32 cellular contexts compared by ENCODE assay signal in genomic region chr5:167745868-167746267, GRCh38.
"Had no signal": no experiment of that assay in that cellular context is flagged by ENCODE, and none has a peak within 500 bp of the region (broad histone marks: within the 10 kb centered on the region; RNA-seq: fewer than 3 reads in every experiment).

No MANE protein-coding gene starts in this region.

- H3K9me3 ChIP-seq: neutrophil, pancreas, prostate gland, spleen, suprapubic skin, thoracic aorta, thyroid gland, tibial nerve, upper lobe of left lung, vagina had no signal

- H3K9me3 Mint-ChIP-seq: nephron progenitor cell; neural crest cell; stimulated activated naive CD8-positive, alpha-beta T cell treated with anti-CD3 and anti-CD28 coated beads, Interleukin-15, amount 100 ng/mL, for 72 hours had no signal

- H3K36me3 ChIP-seq: neutrophil, pancreas, prostate gland, spleen, suprapubic skin, thoracic aorta, thyroid gland, tibial nerve, upper lobe of left lung, vagina had no signal

- H3K4me3 ChIP-seq: pancreas, prostate gland, skin epidermis, smooth muscle cell, spleen, suprapubic skin, thoracic aorta, thyroid gland, tibial nerve, upper lobe of left lung, vagina had no signal

- H3K27ac ChIP-seq: neutrophil, pancreas, prostate gland, skin epidermis, spleen, suprapubic skin, thoracic aorta, thyroid gland, tibial nerve, upper lobe of left lung, vagina had no signal

- H3K27ac Mint-ChIP-seq: naive thymus-derived CD8-positive, alpha-beta T cell; natural killer cell treated with Interleukin-12 subunit alpha and Interleukin-12 subunit beta and Interleukin-15 and Interleukin-18, amount 100 ng/mL, for 72 hours; nephron progenitor cell; stimulated activated memory B cell treated with anti-CD40 and anti-IgM and Interleukin-4, amounts not matched to agents 10 μg/mL and 1 μg/mL and 100 μg/mL, for 72 hours; stimulated activated naive CD8-positive, alpha-beta T cell treated with anti-CD3 and anti-CD28 coated beads, Interleukin-15, amount 100 ng/mL, for 72 hours had no signal

- FAIRE-seq: pancreas, urothelium cell line had no signal

- H3K4me1 ChIP-seq: pancreas, prostate gland, spleen, suprapubic skin, tibial nerve, upper lobe of left lung, vagina had no signal

- ATAC-seq: naive thymus-derived CD8-positive, alpha-beta T cell; natural killer cell treated with Interleukin-12 subunit alpha and Interleukin-12 subunit beta and Interleukin-15 and Interleukin-18, amount 100 ng/mL, for 72 hours; pancreas; right cardiac atrium; sciatic nerve; stimulated activated memory B cell treated with anti-CD40 and anti-IgM and Interleukin-4, amounts not matched to agents 10 μg/mL and 1 μg/mL and 100 μg/mL, for 72 hours; stimulated activated naive CD8-positive, alpha-beta T cell treated with anti-CD3 and anti-CD28 coated beads, Interleukin-15, amount 100 ng/mL, for 72 hours; stimulated activated naive CD8-positive, alpha-beta T cell treated with anti-CD3 and anti-CD28 coated beads, Interleukin-15, Interleukin-2, amounts not matched to agents 100 U/mL and 50 U/mL, for 24 hours had no signal

- H3K36me3 Mint-ChIP-seq: naive thymus-derived CD8-positive, alpha-beta T cell; natural killer cell treated with Interleukin-12 subunit alpha and Interleukin-12 subunit beta and Interleukin-15 and Interleukin-18, amount 100 ng/mL, for 72 hours; stimulated activated memory B cell treated with anti-CD40 and anti-IgM and Interleukin-4, amounts not matched to agents 10 μg/mL and 1 μg/mL and 100 μg/mL, for 72 hours had no signal

- H3K27me3 ChIP-seq: neutrophil, pancreas, spleen, suprapubic skin, thyroid gland, tibial nerve, upper lobe of left lung, vagina had no signal

- H3K4me2 ChIP-seq: smooth muscle cell had no signal

- H3K4me3 Mint-ChIP-seq: naive thymus-derived CD8-positive, alpha-beta T cell; natural killer cell treated with Interleukin-12 subunit alpha and Interleukin-12 subunit beta and Interleukin-15 and Interleukin-18, amount 100 ng/mL, for 72 hours; nephron progenitor cell; neural crest cell; stimulated activated memory B cell treated with anti-CD40 and anti-IgM and Interleukin-4, amounts not matched to agents 10 μg/mL and 1 μg/mL and 100 μg/mL, for 72 hours; stimulated activated naive CD8-positive, alpha-beta T cell treated with anti-CD3 and anti-CD28 coated beads, Interleukin-15, amount 100 ng/mL, for 72 hours had no signal

- DNase-seq: naive thymus-derived CD8-positive, alpha-beta T cell; nephron progenitor cell; nucleus accumbens; pancreas; retina; right cardiac atrium; spleen; stimulated activated CD4-positive, alpha-beta T cell treated with anti-CD3 and anti-CD28 coated beads, Interleukin-12 subunit alpha, Interleukin-12 subunit beta, amount 100 ng/mL, for 4 hours; stimulated activated CD4-positive, alpha-beta T cell treated with anti-CD3 and anti-CD28 coated beads, Interleukin-1b, Interleukin-23, amount 100 ng/mL, for 48 hours; stimulated activated CD4-positive, alpha-beta T cell treated with anti-CD3 and anti-CD28 coated beads, Interleukin-4, amount 100 ng/mL, for 1 hour; stimulated activated CD4-positive, alpha-beta T cell treated with anti-CD3 and anti-CD28 coated beads, Interleukin-4, amount 100 ng/mL, for 4 hours; stimulated activated CD8-positive, alpha-beta memory T cell treated with anti-CD3 and anti-CD28 coated beads, Interleukin-4, amount 100 ng/mL, for 48 hours; stimulated activated naive CD4-positive, alpha-beta T cell; stimulated activated naive CD8-positive, alpha-beta T cell treated with anti-CD3 and anti-CD28 coated beads, Interleukin-15, amount 100 ng/mL, for 72 hours; stimulated activated naive CD8-positive, alpha-beta T cell treated with anti-CD3 and anti-CD28 coated beads, Interleukin-15, Interleukin-2, amounts not matched to agents 100 U/mL and 50 U/mL, for 24 hours; substantia nigra; thyroid gland; trophoblast cell; upper lobe of left lung had no signal

- H3K4me1 Mint-ChIP-seq: naive thymus-derived CD8-positive, alpha-beta T cell; neural crest cell; stimulated activated memory B cell treated with anti-CD40 and anti-IgM and Interleukin-4, amounts not matched to agents 10 μg/mL and 1 μg/mL and 100 μg/mL, for 72 hours; stimulated activated naive CD8-positive, alpha-beta T cell treated with anti-CD3 and anti-CD28 coated beads, Interleukin-15, amount 100 ng/mL, for 72 hours had no signal

- H3K27me3 Mint-ChIP-seq: natural killer cell treated with Interleukin-12 subunit alpha and Interleukin-12 subunit beta and Interleukin-15 and Interleukin-18, amount 100 ng/mL, for 72 hours; stimulated activated memory B cell treated with anti-CD40 and anti-IgM and Interleukin-4, amounts not matched to agents 10 μg/mL and 1 μg/mL and 100 μg/mL, for 72 hours; stimulated activated naive CD8-positive, alpha-beta T cell treated with anti-CD3 and anti-CD28 coated beads, Interleukin-15, amount 100 ng/mL, for 72 hours had no signal
